26 cellular contexts compared by ENCODE assay signal in genomic region chr11:129067454-129067853, GRCh38.
"Had no signal": no experiment of that assay in that cellular context is flagged by ENCODE, and none has a peak within 500 bp of the region (broad histone marks: within the 10 kb centered on the region; RNA-seq: fewer than 3 reads in every experiment).

No MANE protein-coding gene starts in this region.

- ATAC-seq: activated naive CD4-positive, alpha-beta T cell treated with anti-CD3 and anti-CD28 coated beads, Interleukin-2, amount 50 U/mL, for 72 hours; activated naive CD8-positive, alpha-beta T cell treated with anti-CD3 and anti-CD28 coated beads, Interleukin-2, amount 50 U/mL, for 24 hours; activated T-cell treated with anti-CD3 and anti-CD28 coated beads, Interleukin-2, amount 50 U/mL, for 4 hours; T-helper 17 cell had no signal

- FAIRE-seq: astrocyte, RCC 7860 had no signal

- H3K27ac ChIP-seq: KMS-11 had no signal

- DNase-seq: activated B cell treated with CpG ODN at 0.5 μM for 24 hours; activated CD4-positive, alpha-beta T cell treated with anti-CD3 and anti-CD28 coated beads for 1 hour; activated CD4-positive, alpha-beta T cell treated with anti-CD3 and anti-CD28 coated beads, Interleukin-2, amount 10 ng/mL, durations not matched to agents 24 days and 14 days; activated CD4-positive, alpha-beta T cell treated with anti-CD3 and anti-CD28 coated beads, Interleukin-2, amount 50 U/mL, for 48 hours; activated effector memory CD4-positive, alpha-beta T cell treated with anti-CD3 and anti-CD28 coated beads, Interleukin-2, amount 50 U/mL, for 16 hours; activated naive CD4-positive, alpha-beta T cell treated with Interleukin-2 at 50 U/mL for 16 hours; activated naive CD8-positive, alpha-beta T cell treated with anti-CD3 and anti-CD28 coated beads, Interleukin-2, amount 50 U/mL, for 24 hours; activated T-cell treated with anti-CD3 and anti-CD28 coated beads, Interleukin-2, amount 50 U/mL, for 4 hours; amygdala; caudate nucleus; MM.1S; NCI-H1105 treated with DMSO at 0.1 percent for 48 hours; NCI-H146; NCI-H1930; NCI-H345; NCI-H510A; NCI-H526 treated with DMSO at 0.1 percent for 48 hours; NK-92 treated with Interleukin-12 subunit alpha and Interleukin-12 subunit beta, amount 100 ng/mL, for 24 hours; OCI-M1; SHP77 treated with DMSO at 0.1 percent for 48 hours; T-helper 17 cell; T-helper 9 cell had no signal

- H3K9ac ChIP-seq: KMS-11 had no signal

- H3K4me2 ChIP-seq: KMS-11 had no signal
